In the genomic region with DNA sequence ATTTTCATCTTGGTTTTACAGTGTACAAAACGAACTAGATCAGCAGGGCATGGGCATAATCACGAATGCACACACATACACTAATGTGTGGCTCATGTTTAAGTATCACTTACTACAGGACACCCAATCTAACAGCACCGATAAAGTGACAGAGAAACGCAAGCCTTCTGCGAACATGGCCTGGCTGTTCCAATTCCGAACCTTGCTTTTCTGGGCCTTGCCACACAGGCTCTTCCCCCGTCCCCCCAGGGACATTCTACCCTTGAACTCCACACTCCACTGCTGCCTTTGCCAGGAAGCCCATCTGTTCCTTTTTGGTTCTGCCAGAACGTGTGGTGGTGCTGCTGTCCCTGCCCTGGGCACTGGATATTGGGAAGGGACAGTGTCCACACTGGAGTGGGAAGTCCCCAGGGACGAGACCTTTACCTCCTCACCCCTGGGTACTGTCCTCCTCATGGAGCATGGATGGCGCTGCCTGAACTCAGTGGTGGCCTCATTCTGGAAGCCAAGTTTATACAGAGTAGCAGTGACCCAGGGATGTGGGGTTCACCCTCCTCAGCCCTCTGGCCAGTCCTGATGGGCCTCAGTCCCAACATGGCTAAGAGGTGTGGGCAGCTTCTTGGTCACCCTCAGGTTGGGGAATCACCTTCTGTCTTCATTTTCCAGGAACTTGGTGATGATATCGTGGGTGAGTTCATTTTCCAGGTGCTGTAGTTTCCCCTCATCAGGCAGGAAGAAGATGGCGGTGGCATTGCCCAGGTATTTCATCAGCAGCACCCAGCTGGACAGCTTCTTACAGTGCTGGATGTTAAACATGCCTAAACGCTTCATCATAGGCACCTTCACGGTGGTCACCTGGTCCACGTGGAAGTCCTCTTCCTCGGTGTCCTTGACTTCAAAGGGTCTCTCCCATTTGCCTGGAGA, we compare ENCODE assay signal across 27 cellular contexts. TPM values are rescaled to one million over a fixed set of nuclear protein-coding genes. Genes with fewer than 3 reads are reported as not detected.
DNase-seq lines count a peak whose midpoint lies in the region; ATAC-seq and TF ChIP-seq lines count a peak whose summit lies in the region.
"Had no signal": no experiment of that assay in that cellular context is flagged by ENCODE, and none has a peak within 500 bp of the region (broad histone marks: within the 10 kb centered on the region; RNA-seq: fewer than 3 reads in every experiment).

No MANE protein-coding gene starts in this region.

- no peak overlapping the region for H3K27ac ChIP-seq in breast epithelium
- H3K27ac ChIP-seq: BLaER1, KMS-11, RWPE1, SK-N-MC, tibial nerve had no signal

- H3K27ac Mint-ChIP-seq in MCF 10A (ENCODE audit: low read depth, unreplicated experiment), result peak overlapping the region; percentile 66
- H3K27ac Mint-ChIP-seq in activated T-helper 17 cell treated with anti-CD3 and anti-CD28 coated beads, Interleukin-2, amount 50 U/mL, for 72 hours, result peak overlapping the region; percentile 89
- H3K27ac Mint-ChIP-seq: activated CD8-positive, alpha-beta memory T cell treated with anti-CD3 and anti-CD28 coated beads, Interleukin-2, amount 10 ng/mL, durations not matched to agents 7 days and 5 days; T-helper 1 cell treated with Interleukin-12 subunit alpha and Interleukin-12 subunit beta and Interleukin-4 antibody, amounts not matched to agents 30 μg/mL and 1 μg/mL, for 36 hours had no signal

- no peak overlapping the region for H3K4me3 ChIP-seq in breast epithelium
- H3K4me3 ChIP-seq: BLaER1, SK-N-MC, tibial nerve had no signal

- no peaks in the 10 kb centered on the region for H3K9me3 ChIP-seq in breast epithelium
- H3K9me3 ChIP-seq: BLaER1, tibial nerve had no signal

- no peaks in the 10 kb centered on the region for H3K36me3 Mint-ChIP-seq in MCF 10A (ENCODE audit: insufficient read depth, unreplicated experiment)
- peaks cover 56% of the 10 kb centered on the region for H3K36me3 Mint-ChIP-seq in activated T-helper 17 cell treated with anti-CD3 and anti-CD28 coated beads, Interleukin-2, amount 50 U/mL, for 72 hours (ENCODE audit: low read depth)
- H3K36me3 Mint-ChIP-seq: activated CD8-positive, alpha-beta memory T cell treated with anti-CD3 and anti-CD28 coated beads, Interleukin-2, amount 10 ng/mL, durations not matched to agents 7 days and 5 days had no signal

- CTCF ChIA-PET in MCF 10A (lab: Yijun Ruan, JAX), result interaction anchor here (0.7 kb wide), 1 partner anchor 200 kb away, joined by 3 read pairs; no protein-coding TSS in a partner anchor

- no peak for TF ChIP-seq CTCF in MCF 10A (IDR thresholded peaks at IDR 0.05; ENCODE audit: unreplicated experiment)
- TF ChIP-seq CTCF in breast epithelium (IDR thresholded peaks at IDR 0.05), result no peak

- intact Hi-C loops in MCF 10A (cut with micrococcal nuclease) (no loop called here), breast epithelium (cut with DNase I; ENCODE audit: low total_unique reads) (no loop called here)

- no peaks in the 10 kb centered on the region for H3K36me3 ChIP-seq in breast epithelium
- H3K36me3 ChIP-seq: BLaER1, tibial nerve had no signal

- no peak for TF ChIP-seq POLR2A in breast epithelium (IDR thresholded peaks at IDR 0.05)

- H3K9me3 Mint-ChIP-seq in MCF 10A (ENCODE audit: unreplicated experiment), result no peaks in the 10 kb centered on the region
- H3K9me3 Mint-ChIP-seq in activated T-helper 17 cell treated with anti-CD3 and anti-CD28 coated beads, Interleukin-2, amount 50 U/mL, for 72 hours, result peaks cover 4% of the 10 kb centered on the region
- H3K9me3 Mint-ChIP-seq: central memory CD8-positive, alpha-beta T cell; T-helper 1 cell treated with Interleukin-12 subunit alpha and Interleukin-12 subunit beta and Interleukin-4 antibody, amounts not matched to agents 30 μg/mL and 1 μg/mL, for 36 hours had no signal

- DNase-seq in MCF 10A (ENCODE audit: unreplicated experiment) (no peak), breast epithelium (ENCODE audit: low spot score in 2 of 2) (no peak), left lobe of liver (ENCODE audit: low spot score) (peak; percentile 46), NCI-H82 (lab: John Stamatoyannopoulos, UW) (no peak)
- DNase-seq: activated CD4-positive, alpha-beta T cell treated with anti-CD3 and anti-CD28 coated beads for 48 hours; activated CD8-positive, alpha-beta memory T cell treated with anti-CD3 and anti-CD28 coated beads, Interleukin-2, amount 10 ng/mL, durations not matched to agents 7 days and 5 days; GF-D8; left ventricle myocardium superior; NCI-H1417 treated with DMSO at 0.1 percent for 48 hours; NCI-H2107; NCI-H446 treated with DMSO at 0.1 percent for 48 hours; nucleus accumbens had no signal

- no peaks in the 10 kb centered on the region for H3K4me1 ChIP-seq in breast epithelium

- POLR2A ChIA-PET in MCF 10A (lab: Yijun Ruan, JAX), result interaction anchor here (0.9 kb wide), 1 partner anchor 60 kb away, joined by 3 read pairs; no protein-coding TSS in a partner anchor

- H3K27me3 Mint-ChIP-seq in MCF 10A (ENCODE audit: insufficient read depth, unreplicated experiment), result no peaks in the 10 kb centered on the region
- H3K27me3 Mint-ChIP-seq in activated T-helper 17 cell treated with anti-CD3 and anti-CD28 coated beads, Interleukin-2, amount 50 U/mL, for 72 hours, result peaks cover 4% of the 10 kb centered on the region
- H3K27me3 Mint-ChIP-seq: activated CD8-positive, alpha-beta memory T cell treated with anti-CD3 and anti-CD28 coated beads, Interleukin-2, amount 10 ng/mL, durations not matched to agents 7 days and 5 days had no signal

- H3K27me3 ChIP-seq in breast epithelium, result no peaks in the 10 kb centered on the region
- H3K27me3 ChIP-seq: BLaER1, tibial nerve had no signal

- no peaks in the 10 kb centered on the region for H3K4me1 Mint-ChIP-seq in MCF 10A (ENCODE audit: insufficient read depth, unreplicated experiment)
- peaks cover 42% of the 10 kb centered on the region for H3K4me1 Mint-ChIP-seq in activated T-helper 17 cell treated with anti-CD3 and anti-CD28 coated beads, Interleukin-2, amount 50 U/mL, for 72 hours
- H3K4me1 Mint-ChIP-seq: activated CD8-positive, alpha-beta memory T cell treated with anti-CD3 and anti-CD28 coated beads, Interleukin-2, amount 10 ng/mL, durations not matched to agents 7 days and 5 days; central memory CD8-positive, alpha-beta T cell had no signal

- no TSS peak for BruUV-seq in MCF 10A (replicated peaks; lab: Mats Ljungman, UMichigan)

- no peak overlapping the region for H3K4me3 Mint-ChIP-seq in MCF 10A (ENCODE audit: unreplicated experiment)
- H3K4me3 Mint-ChIP-seq in activated T-helper 17 cell treated with anti-CD3 and anti-CD28 coated beads, Interleukin-2, amount 50 U/mL, for 72 hours, result peak overlapping the region; percentile 82
- H3K4me3 Mint-ChIP-seq: activated CD8-positive, alpha-beta memory T cell treated with anti-CD3 and anti-CD28 coated beads, Interleukin-2, amount 10 ng/mL, durations not matched to agents 7 days and 5 days; central memory CD8-positive, alpha-beta T cell; T-helper 1 cell treated with Interleukin-12 subunit alpha and Interleukin-12 subunit beta and Interleukin-4 antibody, amounts not matched to agents 30 μg/mL and 1 μg/mL, for 36 hours had no signal

- peak; percentile 34 for ATAC-seq in activated T-helper 17 cell treated with anti-CD3 and anti-CD28 coated beads, Interleukin-2, amount 50 U/mL, for 72 hours (replicated peaks)
- no peak for ATAC-seq in left lobe of liver
- no peak for ATAC-seq in GM19467 (IDR thresholded peaks at IDR 0.05; ENCODE audit: unreplicated experiment)
- ATAC-seq in HG03280 (IDR thresholded peaks at IDR 0.05; ENCODE audit: unreplicated experiment), result no peak
- ATAC-seq: activated CD8-positive, alpha-beta memory T cell treated with anti-CD3 and anti-CD28 coated beads, Interleukin-2, amount 10 ng/mL, durations not matched to agents 7 days and 5 days; left ventricle myocardium superior had no signal

RNA-seq across cellular contexts. Expression of a gene that starts 7.9 kb away (rescaled TPM):
- total RNA-seq in MCF 10A (2022) (38.1 and 42.5 TPM in 2 replicates), breast epithelium (100 to 1,000 TPM in 1 of 3 donors, 10 to 100 TPM in 1, 1 to 10 TPM in 1; 7.5 to 200 (median 42.6) TPM), left lobe of liver (17,840 TPM)
- 100 to 1,000 TPM in 1 of 2 donors, 1 to 10 TPM in 1; 1.3 to 160 TPM for total RNA-seq in activated T-helper 17 cell treated with anti-CD3 and anti-CD28 coated beads, Interleukin-2, amount 50 U/mL, for 72 hours
- total RNA-seq: H7, OCI-LY7, pulmonary artery endothelial cell had no signal

RNA-seq across cellular contexts. Expression of a gene that starts 14.0 kb away (rescaled TPM):
- not detected in 2 replicates for total RNA-seq in MCF 10A (2022)
- not detected for total RNA-seq in breast epithelium
- total RNA-seq in activated T-helper 17 cell treated with anti-CD3 and anti-CD28 coated beads, Interleukin-2, amount 50 U/mL, for 72 hours, result under 1 TPM in 1 of 2 donors, not detected in 1; 0.29 TPM
- not detected for total RNA-seq in left lobe of liver
- total RNA-seq: activated CD8-positive, alpha-beta memory T cell treated with anti-CD3 and anti-CD28 coated beads, Interleukin-2, amount 10 ng/mL, durations not matched to agents 7 days and 5 days; glomerular endothelial cell; H7; left ventricle myocardium superior; OCI-LY7; pulmonary artery endothelial cell; skeletal muscle tissue; tibial nerve had no signal

RNA-seq across cellular contexts. Expression of a gene that starts 57.4 kb away (rescaled TPM):
- total RNA-seq in MCF 10A (2022) (not detected in 2 replicates), breast epithelium (10 to 100 TPM in 1 of 3 donors, 1 to 10 TPM in 1, not detected in 1; 1.2 to 12.5 TPM), left lobe of liver (155 TPM)
- total RNA-seq in activated T-helper 17 cell treated with anti-CD3 and anti-CD28 coated beads, Interleukin-2, amount 50 U/mL, for 72 hours, result under 1 TPM in 1 of 2 donors, not detected in 1; 0.61 TPM
- total RNA-seq: activated CD8-positive, alpha-beta memory T cell treated with anti-CD3 and anti-CD28 coated beads, Interleukin-2, amount 10 ng/mL, durations not matched to agents 7 days and 5 days; glomerular endothelial cell; H7; left ventricle myocardium superior; OCI-LY7; pulmonary artery endothelial cell; skeletal muscle tissue had no signal

Comparison
In these comparisons a context has a peak if more than half of its experiments do, and no peak if none do; other contexts are left out.
1. RNA of a gene that starts 7.9 kb away (total RNA-seq): 17,840 TPM in left lobe of liver (single experiment); 1.3 to 160 TPM in activated T-helper 17 cell treated with anti-CD3 and anti-CD28 coated beads, Interleukin-2, amount 50 U/mL, for 72 hours, 7.5 to 200 TPM in breast epithelium and 38.1 to 42.5 TPM in MCF 10A; every median in the first group is over 10 times any median in the second.
2. RNA of a gene that starts 57.4 kb away (total RNA-seq): 155 TPM in left lobe of liver (single experiment); 1.2 to 12.5 TPM in breast epithelium, 0.61 TPM in activated T-helper 17 cell treated with anti-CD3 and anti-CD28 coated beads, Interleukin-2, amount 50 U/mL, for 72 hours and not detected in MCF 10A; every median in the first group is over 10 times any median in the second.